ENCODE assay signal across 8 cellular contexts in the genomic region with DNA sequence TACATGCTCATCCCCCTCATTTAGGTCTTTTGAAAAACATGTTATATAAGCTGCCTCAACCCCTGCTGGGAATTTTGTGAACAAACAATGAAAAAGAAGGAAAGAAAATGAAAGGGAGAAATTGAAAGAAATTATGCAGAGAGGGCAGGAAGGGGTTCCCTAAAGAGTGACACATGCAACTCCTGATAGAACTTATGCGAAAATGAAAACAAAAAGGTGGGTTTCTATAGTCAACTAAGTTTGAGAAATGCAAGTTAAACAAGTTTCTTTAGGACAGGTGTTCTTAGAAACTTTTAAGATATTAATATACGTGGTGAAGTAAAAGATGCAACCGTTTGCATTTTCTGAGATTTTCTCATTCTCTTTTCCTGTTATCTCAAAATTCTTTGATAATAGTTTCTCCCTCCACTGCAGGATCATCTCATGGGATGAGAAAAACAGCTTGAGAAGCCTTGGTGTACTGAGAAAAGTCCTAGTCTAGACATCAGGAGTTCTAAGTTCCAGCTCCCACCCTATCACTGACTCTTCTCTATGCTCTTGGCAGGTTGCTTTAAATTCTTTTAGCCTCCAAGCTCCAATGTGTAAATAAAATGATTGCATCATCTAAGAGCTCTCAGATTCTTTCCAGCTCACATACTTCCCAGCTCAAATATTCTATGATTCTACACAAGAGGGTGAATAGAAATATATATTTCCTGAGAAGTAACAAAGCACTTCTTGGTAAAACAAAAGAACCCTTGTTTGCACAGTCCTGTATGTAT.
DNase-seq lines count a peak whose midpoint lies in the region; ATAC-seq and TF ChIP-seq lines count a peak whose summit lies in the region.

No MANE protein-coding gene starts in this region.

- no peak for TF ChIP-seq CTCF in fibroblast of villous mesenchyme (IDR thresholded peaks at IDR 0.05; ENCODE audit: insufficient read depth, low read depth, low read length)

- DNase-seq in GM04503 (ENCODE audit: low read depth) = peak; percentile 55
- DNase-seq in NCI-H446 treated with DMSO at 0.1 percent for 48 hours (lab: John Stamatoyannopoulos, UW) = peak; percentile 18
- DNase-seq in fibroblast of villous mesenchyme (ENCODE audit: low read depth) = peak; percentile 79
- no peak for DNase-seq in NCI-H2107 treated with DMSO at 0.1 percent for 48 hours (lab: John Stamatoyannopoulos, UW; ENCODE audit: unreplicated experiment)
- no peak for DNase-seq in NCI-H2171 (lab: John Stamatoyannopoulos, UW)
- DNase-seq in NCI-H748 (lab: John Stamatoyannopoulos, UW; ENCODE audit: unreplicated experiment) = no peak

- peak; percentile 92 for ATAC-seq in GM21717 (IDR thresholded peaks at IDR 0.05; ENCODE audit: unreplicated experiment)
- ATAC-seq in GM19035 (IDR thresholded peaks at IDR 0.05; ENCODE audit: unreplicated experiment) = no peak

- no peak overlapping the region for H3K4me3 ChIP-seq in fibroblast of villous mesenchyme (ENCODE audit: low read depth, low read length)

Comparison
In these comparisons a context has a peak if more than half of its experiments do, and no peak if none do; other contexts are left out.
1. DNase-seq: peak in GM04503 (single experiment), NCI-H446 treated with DMSO at 0.1 percent for 48 hours (single experiment) and fibroblast of villous mesenchyme (single experiment); none in NCI-H2107 treated with DMSO at 0.1 percent for 48 hours (single experiment), NCI-H2171 (single experiment) and NCI-H748 (single experiment).